Comparison of ENCODE assay signal across 20 cellular contexts in genomic region chr6:107506145-107506544, GRCh38. TPM values are rescaled to one million over a fixed set of nuclear protein-coding genes. Genes with fewer than 3 reads are reported as not detected.
DNase-seq lines count a peak whose midpoint lies in the region; ATAC-seq, FAIRE-seq and TF ChIP-seq lines count a peak whose summit lies in the region.
"Had no signal": no experiment of that assay in that cellular context is flagged by ENCODE, and none has a peak within 500 bp of the region (broad histone marks: within the 10 kb centered on the region; RNA-seq: fewer than 3 reads in every experiment).

No MANE protein-coding gene starts in this region.

- WGBS in stomach, 5 donors, result 43 to 64% (median 53%) methylated on average over 1 of the region's 1 CpG
- WGBS in spleen, 5 donors, result 81 to 97% (median 91%) methylated on average over 1 of the region's 1 CpG

- no peak for TF ChIP-seq EP300 in stomach (IDR thresholded peaks at IDR 0.05)

- ATAC-seq in RWPE2 (ENCODE audit: low read depth), result peak; percentile 61; the same call in 2 of the 3 replicates
- ATAC-seq in left lobe of liver, result peak; percentile 40

- intact Hi-C loops in MCF 10A (cut with micrococcal nuclease), result no loop called here
- intact Hi-C loops in breast epithelium (cut with DNase I; ENCODE audit: low total_unique reads), result no loop called here
- intact Hi-C loops in stomach (cut with DNase I; ENCODE audit: low total_unique reads), result no loop called here
- intact Hi-C loops in spleen (cut with DNase I; ENCODE audit: low total_unique reads), result no loop called here

- H3K9me3 ChIP-seq in breast epithelium (no peaks in the 10 kb centered on the region), RWPE2 (ENCODE audit: severe bottlenecking) (no peaks in the 10 kb centered on the region), stomach (no peaks in the 10 kb centered on the region), spleen (no peaks in the 10 kb centered on the region)
- H3K9me3 ChIP-seq: SJSA1 had no signal

- POLR2A ChIA-PET in MCF 10A (lab: Yijun Ruan, JAX), result no interaction called here

- H3K4me1 Mint-ChIP-seq in MCF 10A (ENCODE audit: insufficient read depth, unreplicated experiment), result no peaks in the 10 kb centered on the region
- H3K4me1 Mint-ChIP-seq: B cell had no signal

- DNase-seq in MCF 10A (ENCODE audit: unreplicated experiment), result peak; percentile 73
- no peak for DNase-seq in breast epithelium (ENCODE audit: low spot score in 2 of 2)
- no peak for DNase-seq in RWPE2 (ENCODE audit: low spot score)
- no peak for DNase-seq in left lobe of liver (ENCODE audit: low spot score)
- DNase-seq in stomach, result peak; percentile 61
- DNase-seq in NCI-H226, result no peak
- DNase-seq in frontal cortex (ENCODE audit: low spot score in 2 of 2), result no peak
- no peak for DNase-seq in spleen
- DNase-seq: DMS79 treated with DMSO at 0.1 percent for 48 hours, H7, KG1, NCI-H1105, NCI-H146, NCI-H2029, NCI-H2227 treated with DMSO at 0.1 percent for 48 hours, NCI-H510A treated with DMSO at 0.1 percent for 48 hours had no signal

- BruUV-seq in MCF 10A (replicated peaks; lab: Mats Ljungman, UMichigan), result no TSS peak

- no peak overlapping the region for H3K4me3 Mint-ChIP-seq in MCF 10A (ENCODE audit: unreplicated experiment)
- H3K4me3 Mint-ChIP-seq: B cell, CD14-positive monocyte had no signal

- no peak for TF ChIP-seq CTCF in MCF 10A (IDR thresholded peaks at IDR 0.05; ENCODE audit: unreplicated experiment)
- no peak for TF ChIP-seq CTCF in breast epithelium (IDR thresholded peaks at IDR 0.05)
- no peak for TF ChIP-seq CTCF in RWPE2 (IDR thresholded peaks at IDR 0.05; ENCODE audit: poor library complexity, severe bottlenecking)
- TF ChIP-seq CTCF in stomach (IDR thresholded peaks at IDR 0.05), result no peak
- TF ChIP-seq CTCF in spleen (IDR thresholded peaks at IDR 0.05 in 8 of 11, conservative IDR thresholded peaks at IDR 0.05 in 3 of 11), result no peak

- no peak for FAIRE-seq in frontal cortex (lab: Jason Lieb, UNC)

- no peak for TF ChIP-seq POLR2A in breast epithelium (IDR thresholded peaks at IDR 0.05)
- TF ChIP-seq POLR2A in stomach (IDR thresholded peaks at IDR 0.05), result no peak
- no peak for TF ChIP-seq POLR2A in spleen (IDR thresholded peaks at IDR 0.05)

- H3K27ac ChIP-seq in breast epithelium (no peak overlapping the region), RWPE2 (ENCODE audit: poor library complexity, severe bottlenecking) (no peak overlapping the region), stomach (no peak overlapping the region), spleen (no peak overlapping the region)
- H3K27ac ChIP-seq: SJSA1 had no signal

- H3K36me3 ChIP-seq in breast epithelium (no peaks in the 10 kb centered on the region), RWPE2 (ENCODE audit: low read depth) (no peaks in the 10 kb centered on the region), stomach (no peaks in the 10 kb centered on the region), spleen (no peaks in the 10 kb centered on the region)
- H3K36me3 ChIP-seq: SJSA1 had no signal

- H3K4me3 ChIP-seq in breast epithelium, result no peak overlapping the region
- no peak overlapping the region for H3K4me3 ChIP-seq in RWPE2 (ENCODE audit: severe bottlenecking)
- no peak overlapping the region for H3K4me3 ChIP-seq in stomach
- H3K4me3 ChIP-seq in spleen, result no peak overlapping the region
- H3K4me3 ChIP-seq: SJSA1 had no signal

- no peaks in the 10 kb centered on the region for H3K9me3 Mint-ChIP-seq in MCF 10A (ENCODE audit: unreplicated experiment)

- H3K27me3 Mint-ChIP-seq in MCF 10A (ENCODE audit: insufficient read depth, unreplicated experiment), result peaks cover 24% of the 10 kb centered on the region

- H3K27me3 ChIP-seq in breast epithelium, result no peaks in the 10 kb centered on the region
- no peaks in the 10 kb centered on the region for H3K27me3 ChIP-seq in RWPE2 (ENCODE audit: insufficient read depth, poor library complexity, severe bottlenecking)
- H3K27me3 ChIP-seq in stomach, result no peaks in the 10 kb centered on the region
- peaks cover 0 to 6% (median 0%) of the 10 kb centered on the region in 7 donors for H3K27me3 ChIP-seq in spleen (replicated peaks in 1 of 7)
- H3K27me3 ChIP-seq: SJSA1 had no signal

- no peak overlapping the region for H3K27ac Mint-ChIP-seq in MCF 10A (ENCODE audit: low read depth, unreplicated experiment)
- H3K27ac Mint-ChIP-seq: B cell had no signal

- H3K4me1 ChIP-seq in breast epithelium (no peaks in the 10 kb centered on the region), RWPE2 (ENCODE audit: insufficient read depth, poor library complexity, severe bottlenecking) (no peaks in the 10 kb centered on the region), stomach (peaks cover 0 to 20% (median 10%) of the 10 kb centered on the region in 4 donors), spleen (peaks cover 0 to 8% (median 0%) of the 10 kb centered on the region in 6 donors)
- H3K4me1 ChIP-seq: SJSA1 had no signal

- CTCF ChIA-PET in MCF 10A (lab: Yijun Ruan, JAX), result interaction anchor here (0.6 to 0.7 kb wide), 2 partner anchors 9 to 80 kb away, joined by 3 to 5 read pairs; no protein-coding TSS in a partner anchor

- H3K36me3 Mint-ChIP-seq in MCF 10A (ENCODE audit: insufficient read depth, unreplicated experiment), result no peaks in the 10 kb centered on the region
- H3K36me3 Mint-ChIP-seq: CD14-positive monocyte had no signal

RNA-seq across cellular contexts. Expression of gene SOBP, which starts 16.2 kb away (rescaled TPM):
- total RNA-seq in MCF 10A (2022) (0.21 and 0.47 TPM in 2 replicates), breast epithelium (1 to 10 TPM; 5.6 to 8.2 (median 7.0) TPM), left lobe of liver (1.7 TPM), stomach (10 to 100 TPM in 1 of 5 donors, 1 to 10 TPM in 3, under 1 TPM in 1; 0.58 to 16.9 (median 7.1) TPM), frontal cortex (42.4 TPM), spleen (1 to 10 TPM; 1.9 to 7.8 (median 6.9) TPM)
- polyA plus RNA-seq in stomach (1 to 10 TPM; 2.4 to 3.7 (median 3.1) TPM), spleen (1 to 10 TPM in 2 of 3 donors, under 1 TPM in 1; 0.87 to 1.6 (median 1.5) TPM)
- total RNA-seq: A172 had no signal
- polyA plus RNA-seq: CD14-positive monocyte had no signal

RNA-seq across cellular contexts. Expression of gene PDSS2, which starts 46.8 kb away (rescaled TPM):
- total RNA-seq in MCF 10A (2022), result 10.2 and 11.1 TPM in 2 replicates
- total RNA-seq in breast epithelium, result 10 to 100 TPM in 2 of 3 donors, 1 to 10 TPM in 1; 6.9 to 13.5 (median 11.1) TPM
- 18.9 TPM for total RNA-seq in left lobe of liver
- total RNA-seq in stomach, result 10 to 100 TPM in 3 of 5 donors, 1 to 10 TPM in 1, not detected in 1; 4.5 to 26.1 (median 11.5) TPM
- polyA plus RNA-seq in stomach, result 1 to 10 TPM; 5.6 to 9.8 (median 7.7) TPM
- total RNA-seq in frontal cortex, result 6.9 TPM
- 10 to 100 TPM in 6 of 7 donors, 1 to 10 TPM in 1; 9.8 to 16.6 (median 13.3) TPM for total RNA-seq in spleen
- polyA plus RNA-seq in spleen, result 1 to 10 TPM; 4.3 to 7.4 (median 6.3) TPM

Comparison
In these comparisons a context has a peak if more than half of its experiments do, and no peak if none do; other contexts are left out.
1. DNase-seq: peak in MCF 10A (single experiment) and stomach (single experiment); none in breast epithelium (0 of 2), RWPE2 (single experiment), left lobe of liver (single experiment), NCI-H226 (single experiment), frontal cortex (0 of 2) and spleen (single experiment).